ENCODE assay signal across 8 cellular contexts in the genomic region with DNA sequence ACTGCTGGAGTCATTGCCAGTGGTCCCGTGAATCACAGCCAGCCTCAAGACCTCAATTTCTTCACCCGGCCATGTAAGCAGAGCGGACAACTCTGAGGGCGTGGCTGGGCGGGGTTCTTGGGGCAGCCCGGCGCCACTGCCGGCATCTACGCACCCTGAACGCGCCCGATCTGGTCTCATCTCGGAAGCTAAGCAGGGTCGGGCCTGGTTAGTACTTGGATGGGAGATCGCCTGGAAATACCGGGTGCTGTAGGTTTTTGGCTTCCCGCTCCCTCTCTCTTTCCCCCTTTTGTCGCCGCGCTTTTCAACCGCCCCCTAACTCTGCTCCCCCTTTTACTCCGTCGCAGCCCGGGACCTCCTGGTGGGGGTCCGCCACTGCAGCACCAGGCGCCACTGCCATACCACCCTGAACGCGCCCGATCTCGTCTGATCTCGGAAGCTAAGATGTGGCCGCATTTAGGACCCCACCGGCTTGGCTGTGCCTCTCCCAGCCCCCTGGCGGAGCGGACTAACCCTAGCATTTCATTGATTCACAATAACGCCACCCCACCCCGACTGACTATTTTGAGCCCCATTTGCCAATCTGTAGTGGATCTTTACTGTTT. TPM values are rescaled to one million over a fixed set of nuclear protein-coding genes. Genes with fewer than 3 reads are reported as not detected.
A peak's percentile ranks its signal among the peaks of the same experiment; 100 is the strongest.
DNase-seq lines count a peak whose midpoint lies in the region; ATAC-seq and TF ChIP-seq lines count a peak whose summit lies in the region.

No MANE protein-coding gene starts in this region.

- WGBS in heart right ventricle, 2 donors = 2 to 3% methylated on average over 37 of the region's 37 CpGs

- H3K27ac ChIP-seq in heart right ventricle (no peak overlapping the region), gastrocnemius medialis (no peak overlapping the region)

- no peaks in the 10 kb centered on the region for H3K36me3 ChIP-seq in GM06990 (ENCODE audit: control insufficient read depth, insufficient read depth, low read length)
- no peaks in the 10 kb centered on the region for H3K36me3 ChIP-seq in heart right ventricle
- no peaks in the 10 kb centered on the region for H3K36me3 ChIP-seq in gastrocnemius medialis

- H3K27me3 ChIP-seq in GM06990 (replicated peaks; ENCODE audit: control insufficient read depth, insufficient read depth, low read length) (no peaks in the 10 kb centered on the region; the same call in 1 of the 2 replicates), heart right ventricle (peaks cover 0 to 59% (median 43%) of the 10 kb centered on the region in 7 donors), gastrocnemius medialis (peaks cover 37 to 44% (median 38%) of the 10 kb centered on the region in 3 donors)

- peak; percentile 80 for DNase-seq in GM06990 (ENCODE audit: extremely low read depth, insufficient read length)
- DNase-seq in NCI-H2227 treated with DMSO at 0.1 percent for 48 hours (lab: John Stamatoyannopoulos, UW) = peak; percentile 81
- DNase-seq in activated naive CD4-positive, alpha-beta T cell treated with Interleukin-2 at 50 U/mL for 16 hours = peak; percentile 37
- DNase-seq in heart right ventricle = peak in 1 of 2 donors; percentile 40
- peak; percentile 14 to 59 for DNase-seq in gastrocnemius medialis
- DNase-seq in cerebellar nuclear complex (lab: John Stamatoyannopoulos, UW) = no peak
- no peak for DNase-seq in medulla oblongata (ENCODE audit: extremely low spot score)

- intact Hi-C loops in heart right ventricle (cut with DNase I) (no loop called here), gastrocnemius medialis (cut with DNase I; ENCODE audit: low total_unique reads) (no loop called here)

- H3K4me1 ChIP-seq in heart right ventricle = peaks cover 0 to 10% (median 6%) of the 10 kb centered on the region in 9 donors
- H3K4me1 ChIP-seq in gastrocnemius medialis = peaks cover 5 to 9% of the 10 kb centered on the region in 2 donors

- TF ChIP-seq CTCF in GM06990 (IDR thresholded peaks at IDR 0.05; ENCODE audit: insufficient read depth, low read length, poor library complexity, severe bottlenecking) (peak; percentile 35), heart right ventricle (IDR thresholded peaks at IDR 0.05) (peak in 3 of 9 donors; percentile 10 to 36 (median 22)), gastrocnemius medialis (IDR thresholded peaks at IDR 0.05 in 4 of 5, conservative IDR thresholded peaks at IDR 0.05 in 1 of 5) (no peak)

- H3K9me3 ChIP-seq in heart right ventricle = no peaks in the 10 kb centered on the region
- H3K9me3 ChIP-seq in gastrocnemius medialis = no peaks in the 10 kb centered on the region

- in situ Hi-C loops in gastrocnemius medialis (cut with MboI; ENCODE audit: low sequenced_read_pairs in 4 of 4) = no loop called here

- no peak for TF ChIP-seq POLR2A in gastrocnemius medialis (IDR thresholded peaks at IDR 0.05)

- peak overlapping the region; percentile 55 for H3K4me3 ChIP-seq in GM06990 (replicated peaks; ENCODE audit: low read depth, low read length)
- peak overlapping the region in 9 of 10 donors; percentile 26 to 54 (median 48) for H3K4me3 ChIP-seq in heart right ventricle
- H3K4me3 ChIP-seq in gastrocnemius medialis = peak overlapping the region; percentile 31 to 50 (median 41)

- peak in 6 of 8 donors; percentile 42 to 74 (median 70) for ATAC-seq in heart right ventricle
- peak; percentile 30 to 87 for ATAC-seq in gastrocnemius medialis
- ATAC-seq in GM19351 (IDR thresholded peaks at IDR 0.05; ENCODE audit: unreplicated experiment) = no peak

RNA-seq across cellular contexts. Expression of gene GARIN1A, which starts 25.3 kb away (rescaled TPM):
- total RNA-seq in heart right ventricle = 1 to 10 TPM in 9 of 10 donors, under 1 TPM in 1; 0.87 to 4.8 (median 2.7) TPM
- polyA plus RNA-seq in heart right ventricle = 10 to 100 TPM in 1 of 2 donors, under 1 TPM in 1; 0.74 to 13.7 TPM
- total RNA-seq in gastrocnemius medialis = 1 to 10 TPM in 2 of 4 donors, under 1 TPM in 2; 0.13 to 1.6 (median 0.76) TPM

RNA-seq across cellular contexts. Expression of gene CALU, which starts 41.8 kb away (rescaled TPM):
- total RNA-seq in heart right ventricle (100 to 1,000 TPM; 197 to 333 (median 249) TPM), gastrocnemius medialis (100 to 1,000 TPM in 2 of 4 donors, 10 to 100 TPM in 2; 40.1 to 115 (median 90.6) TPM)
- polyA plus RNA-seq in heart right ventricle = 100 to 1,000 TPM in 1 of 2 donors, 10 to 100 TPM in 1; 39.9 to 260 TPM

Comparison
In these comparisons a context has a peak if more than half of its experiments do, and no peak if none do; other contexts are left out.
1. DNase-seq: peak in GM06990 (single experiment), NCI-H2227 treated with DMSO at 0.1 percent for 48 hours (single experiment), activated naive CD4-positive, alpha-beta T cell treated with Interleukin-2 at 50 U/mL for 16 hours (single experiment) and gastrocnemius medialis (2 of 2); none in cerebellar nuclear complex (0 of 2) and medulla oblongata (single experiment).
2. Peak in every context shown above with its lines, with median percentiles within 50 percentile points of each other: H3K4me3 ChIP-seq.